ENCODE assay signal across 9 cellular contexts in genomic region chr11:39174228-39174627, GRCh38.
"Had no signal": no experiment of that assay in that cellular context is flagged by ENCODE, and none has a peak within 500 bp of the region (broad histone marks: within the 10 kb centered on the region; RNA-seq: fewer than 3 reads in every experiment).

No MANE protein-coding gene starts in this region.

- FAIRE-seq: HTR-8/SVneo, K562 had no signal

- H3K36me3 ChIP-seq: HAP-1 had no signal

- ATAC-seq: HCT116, K562 had no signal

- H3K4me1 ChIP-seq: HAP-1 had no signal

- H3K27ac Mint-ChIP-seq: HFFc6 had no signal

- DNase-seq: GM23248, GOT3, H7, HFFc6, IMR-90 had no signal

- H3K4me3 ChIP-seq: GM23248, HAP-1, K562 had no signal

- H3K4me3 Mint-ChIP-seq: HFFc6 had no signal

- H3K27ac ChIP-seq: GM23248 had no signal

- H3K9me3 ChIP-seq: HAP-1 had no signal
